ENCODE assay signal across 1 cellular context in the genomic region with DNA sequence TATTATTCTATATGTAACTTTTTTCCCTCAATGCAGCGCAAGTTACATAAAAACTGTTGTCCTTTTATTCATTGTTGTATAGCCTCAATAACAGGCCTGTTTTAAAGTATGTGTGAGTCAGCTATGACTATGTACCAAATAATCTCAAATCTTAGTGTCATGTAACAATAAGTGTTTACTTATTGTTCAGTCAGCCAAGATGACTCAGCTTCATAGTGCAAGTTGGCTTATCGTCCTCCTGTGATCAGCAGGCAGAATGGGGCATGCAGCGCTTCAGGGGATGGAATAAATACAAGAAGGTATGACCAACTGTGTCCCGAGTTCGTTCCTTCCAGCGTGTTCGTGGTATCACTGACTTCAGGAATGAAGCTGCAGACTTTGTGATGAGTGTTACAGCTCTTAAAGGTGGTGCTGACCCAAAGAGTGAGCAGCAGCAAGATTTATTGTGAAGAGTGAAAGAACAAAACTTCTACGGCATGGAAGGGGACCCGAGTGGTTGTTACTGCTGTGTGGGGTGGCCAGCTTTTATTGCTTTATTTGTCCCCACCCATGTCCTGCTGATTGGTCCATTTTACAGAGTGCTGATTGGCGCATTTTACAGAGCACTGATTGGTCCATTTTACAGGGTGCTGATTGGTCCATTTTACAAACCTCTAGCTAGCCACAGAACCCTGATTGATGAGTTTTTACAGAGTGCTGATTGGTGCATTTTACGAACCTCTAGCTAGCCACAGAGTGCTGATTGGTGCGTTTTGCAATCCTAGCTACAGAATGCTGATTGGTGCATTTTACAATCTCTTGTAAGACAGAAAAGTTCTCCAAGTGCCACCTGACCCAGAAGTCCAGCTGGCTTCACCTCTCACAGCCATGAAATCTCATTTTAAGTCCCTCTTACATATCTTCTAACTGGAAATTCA.
TF ChIP-seq lines count a peak whose summit lies in the region.

No MANE protein-coding gene starts in this region.

TF ChIP-seq in HEK293, 187 proteins besides CTCF, POLR2A, EP300 and RAD21 (continued from another document and continues in another):
- TF ChIP-seq, protein P1, sequence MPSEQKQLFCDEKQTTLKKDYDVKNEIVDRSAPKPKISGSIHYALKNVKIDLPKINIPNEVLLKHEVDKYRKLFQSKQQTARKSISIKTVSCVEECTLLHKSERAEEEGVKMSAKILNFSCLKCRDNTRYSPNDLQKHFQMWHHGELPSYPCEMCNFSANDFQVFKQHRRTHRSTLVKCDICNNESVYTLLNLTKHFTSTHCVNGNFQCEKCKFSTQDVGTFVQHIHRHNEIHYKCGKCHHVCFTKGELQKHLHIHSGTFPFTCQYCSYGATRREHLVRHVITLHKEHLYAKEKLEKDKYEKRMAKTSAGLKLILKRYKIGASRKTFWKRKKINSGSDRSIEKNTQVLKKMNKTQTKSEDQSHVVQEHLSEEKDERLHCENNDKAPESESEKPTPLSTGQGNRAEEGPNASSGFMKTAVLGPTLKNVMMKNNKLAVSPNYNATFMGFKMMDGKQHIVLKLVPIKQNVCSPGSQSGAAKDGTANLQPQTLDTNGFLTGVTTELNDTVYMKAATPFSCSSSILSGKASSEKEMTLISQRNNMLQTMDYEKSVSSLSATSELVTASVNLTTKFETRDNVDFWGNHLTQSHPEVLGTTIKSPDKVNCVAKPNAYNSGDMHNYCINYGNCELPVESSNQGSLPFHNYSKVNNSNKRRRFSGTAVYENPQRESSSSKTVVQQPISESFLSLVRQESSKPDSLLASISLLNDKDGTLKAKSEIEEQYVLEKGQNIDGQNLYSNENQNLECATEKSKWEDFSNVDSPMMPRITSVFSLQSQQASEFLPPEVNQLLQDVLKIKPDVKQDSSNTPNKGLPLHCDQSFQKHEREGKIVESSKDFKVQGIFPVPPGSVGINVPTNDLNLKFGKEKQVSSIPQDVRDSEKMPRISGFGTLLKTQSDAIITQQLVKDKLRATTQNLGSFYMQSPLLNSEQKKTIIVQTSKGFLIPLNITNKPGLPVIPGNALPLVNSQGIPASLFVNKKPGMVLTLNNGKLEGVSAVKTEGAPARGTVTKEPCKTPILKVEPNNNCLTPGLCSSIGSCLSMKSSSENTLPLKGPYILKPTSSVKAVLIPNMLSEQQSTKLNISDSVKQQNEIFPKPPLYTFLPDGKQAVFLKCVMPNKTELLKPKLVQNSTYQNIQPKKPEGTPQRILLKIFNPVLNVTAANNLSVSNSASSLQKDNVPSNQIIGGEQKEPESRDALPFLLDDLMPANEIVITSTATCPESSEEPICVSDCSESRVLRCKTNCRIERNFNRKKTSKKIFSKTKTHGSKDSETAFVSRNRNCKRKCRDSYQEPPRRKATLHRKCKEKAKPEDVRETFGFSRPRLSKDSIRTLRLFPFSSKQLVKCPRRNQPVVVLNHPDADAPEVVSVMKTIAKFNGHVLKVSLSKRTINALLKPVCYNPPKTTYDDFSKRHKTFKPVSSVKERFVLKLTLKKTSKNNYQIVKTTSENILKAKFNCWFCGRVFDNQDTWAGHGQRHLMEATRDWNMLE (tag by site-specific recombination; conservative IDR thresholded peaks at IDR 0.05; ENCODE audit: low read depth): 0 out of 2 replicates have a peak, but pooled peaks have one; percentile 43
- TF ChIP-seq ZNF23 (tag by site-specific recombination; IDR thresholded peaks at IDR 0.05; ENCODE audit: borderline replicate concordance): no peak
- TF ChIP-seq, protein P2, sequence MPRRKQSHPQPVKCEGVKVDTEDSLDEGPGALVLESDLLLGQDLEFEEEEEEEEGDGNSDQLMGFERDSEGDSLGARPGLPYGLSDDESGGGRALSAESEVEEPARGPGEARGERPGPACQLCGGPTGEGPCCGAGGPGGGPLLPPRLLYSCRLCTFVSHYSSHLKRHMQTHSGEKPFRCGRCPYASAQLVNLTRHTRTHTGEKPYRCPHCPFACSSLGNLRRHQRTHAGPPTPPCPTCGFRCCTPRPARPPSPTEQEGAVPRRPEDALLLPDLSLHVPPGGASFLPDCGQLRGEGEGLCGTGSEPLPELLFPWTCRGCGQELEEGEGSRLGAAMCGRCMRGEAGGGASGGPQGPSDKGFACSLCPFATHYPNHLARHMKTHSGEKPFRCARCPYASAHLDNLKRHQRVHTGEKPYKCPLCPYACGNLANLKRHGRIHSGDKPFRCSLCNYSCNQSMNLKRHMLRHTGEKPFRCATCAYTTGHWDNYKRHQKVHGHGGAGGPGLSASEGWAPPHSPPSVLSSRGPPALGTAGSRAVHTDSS (tag by site-specific recombination; IDR thresholded peaks at IDR 0.05): no peak
- peak; percentile 63 for TF ChIP-seq FEZF1 (tag by site-specific recombination; IDR thresholded peaks at IDR 0.05)
- TF ChIP-seq ZNF555 (tag by site-specific recombination; conservative IDR thresholded peaks at IDR 0.05): no peak
- TF ChIP-seq, protein P3, sequence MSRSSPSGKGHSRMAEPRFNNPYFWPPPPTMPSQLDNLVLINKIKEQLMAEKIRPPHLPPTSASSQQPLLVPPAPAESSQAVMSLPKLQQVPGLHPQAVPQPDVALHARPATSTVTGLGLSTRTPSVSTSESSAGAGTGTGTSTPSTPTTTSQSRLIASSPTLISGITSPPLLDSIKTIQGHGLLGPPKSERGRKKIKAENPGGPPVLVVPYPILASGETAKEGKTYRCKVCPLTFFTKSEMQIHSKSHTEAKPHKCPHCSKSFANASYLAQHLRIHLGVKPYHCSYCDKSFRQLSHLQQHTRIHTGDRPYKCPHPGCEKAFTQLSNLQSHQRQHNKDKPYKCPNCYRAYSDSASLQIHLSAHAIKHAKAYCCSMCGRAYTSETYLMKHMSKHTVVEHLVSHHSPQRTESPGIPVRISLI (tag by site-specific recombination; IDR thresholded peaks at IDR 0.05): no peak
- TF ChIP-seq ZBTB21 (tag by site-specific recombination; IDR thresholded peaks at IDR 0.05): peak; percentile 90
- no peak for TF ChIP-seq YY1 (tag by site-specific recombination; IDR thresholded peaks at IDR 0.05)
- TF ChIP-seq ZNF140 (tag by site-specific recombination; IDR thresholded peaks at IDR 0.05): no peak
- TF ChIP-seq ZNF391 (tag by site-specific recombination; IDR thresholded peaks at IDR 0.05; ENCODE audit: borderline replicate concordance, low read depth): no peak
- TF ChIP-seq ZNF76 (tag by site-specific recombination; IDR thresholded peaks at IDR 0.05; ENCODE audit: borderline replicate concordance, low read depth): no peak
- TF ChIP-seq, protein P4, sequence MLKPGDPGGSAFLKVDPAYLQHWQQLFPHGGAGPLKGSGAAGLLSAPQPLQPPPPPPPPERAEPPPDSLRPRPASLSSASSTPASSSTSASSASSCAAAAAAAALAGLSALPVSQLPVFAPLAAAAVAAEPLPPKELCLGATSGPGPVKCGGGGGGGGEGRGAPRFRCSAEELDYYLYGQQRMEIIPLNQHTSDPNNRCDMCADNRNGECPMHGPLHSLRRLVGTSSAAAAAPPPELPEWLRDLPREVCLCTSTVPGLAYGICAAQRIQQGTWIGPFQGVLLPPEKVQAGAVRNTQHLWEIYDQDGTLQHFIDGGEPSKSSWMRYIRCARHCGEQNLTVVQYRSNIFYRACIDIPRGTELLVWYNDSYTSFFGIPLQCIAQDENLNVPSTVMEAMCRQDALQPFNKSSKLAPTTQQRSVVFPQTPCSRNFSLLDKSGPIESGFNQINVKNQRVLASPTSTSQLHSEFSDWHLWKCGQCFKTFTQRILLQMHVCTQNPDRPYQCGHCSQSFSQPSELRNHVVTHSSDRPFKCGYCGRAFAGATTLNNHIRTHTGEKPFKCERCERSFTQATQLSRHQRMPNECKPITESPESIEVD (tag by site-specific recombination; IDR thresholded peaks at IDR 0.05): peak; percentile 45; the same call in 1 of the 2 replicates
- TF ChIP-seq ZNF416 (tag by site-specific recombination; IDR thresholded peaks at IDR 0.05): no peak
- no peak for TF ChIP-seq ZNF544 (tag by site-specific recombination; IDR thresholded peaks at IDR 0.05)
- no peak for TF ChIP-seq ZBTB8A (tag by site-specific recombination; IDR thresholded peaks at IDR 0.05)
- no peak for TF ChIP-seq ZNF121 (tag by site-specific recombination; IDR thresholded peaks at IDR 0.05)
- no peak for TF ChIP-seq ZNF311 (tag by site-specific recombination; IDR thresholded peaks at IDR 0.05; ENCODE audit: borderline replicate concordance)
- TF ChIP-seq ZNF701 (tag by site-specific recombination; IDR thresholded peaks at IDR 0.05): no peak
- no peak for TF ChIP-seq ZNF501 (tag by site-specific recombination; IDR thresholded peaks at IDR 0.05)
- TF ChIP-seq KLF9 (tag by site-specific recombination; IDR thresholded peaks at IDR 0.05; ENCODE audit: low read depth): no peak
- TF ChIP-seq ZNF354C (tag by site-specific recombination; IDR thresholded peaks at IDR 0.05; ENCODE audit: borderline replicate concordance, low read depth): no peak
- TF ChIP-seq ZNF350 (tag by site-specific recombination; IDR thresholded peaks at IDR 0.05): no peak
- TF ChIP-seq, protein P5, sequence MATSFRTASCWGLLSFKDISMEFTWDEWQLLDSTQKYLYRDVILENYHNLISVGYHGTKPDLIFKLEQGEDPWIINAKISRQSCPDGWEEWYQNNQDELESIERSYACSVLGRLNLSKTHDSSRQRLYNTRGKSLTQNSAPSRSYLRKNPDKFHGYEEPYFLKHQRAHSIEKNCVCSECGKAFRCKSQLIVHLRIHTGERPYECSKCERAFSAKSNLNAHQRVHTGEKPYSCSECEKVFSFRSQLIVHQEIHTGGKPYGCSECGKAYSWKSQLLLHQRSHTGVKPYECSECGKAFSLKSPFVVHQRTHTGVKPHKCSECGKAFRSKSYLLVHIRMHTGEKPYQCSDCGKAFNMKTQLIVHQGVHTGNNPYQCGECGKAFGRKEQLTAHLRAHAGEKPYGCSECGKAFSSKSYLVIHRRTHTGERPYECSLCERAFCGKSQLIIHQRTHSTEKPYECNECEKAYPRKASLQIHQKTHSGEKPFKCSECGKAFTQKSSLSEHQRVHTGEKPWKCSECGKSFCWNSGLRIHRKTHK (tag by site-specific recombination; IDR thresholded peaks at IDR 0.05): no peak
- peak; percentile 81 for TF ChIP-seq SP7 (tag by site-specific recombination; IDR thresholded peaks at IDR 0.05)
- TF ChIP-seq ZNF624 (tag by site-specific recombination; IDR thresholded peaks at IDR 0.05): no peak
- no peak for TF ChIP-seq ZNF146 (tag by site-specific recombination; IDR thresholded peaks at IDR 0.05)
- no peak for TF ChIP-seq OVOL3 (tag by site-specific recombination; IDR thresholded peaks at IDR 0.05)
- TF ChIP-seq ZNF133 (tag by site-specific recombination; IDR thresholded peaks at IDR 0.05): no peak
- TF ChIP-seq TRIM28 (IDR thresholded peaks at IDR 0.05; ENCODE audit: borderline replicate concordance, low read length): peak; percentile 10; the same call in 1 of the 2 replicates
- TF ChIP-seq, protein P6, sequence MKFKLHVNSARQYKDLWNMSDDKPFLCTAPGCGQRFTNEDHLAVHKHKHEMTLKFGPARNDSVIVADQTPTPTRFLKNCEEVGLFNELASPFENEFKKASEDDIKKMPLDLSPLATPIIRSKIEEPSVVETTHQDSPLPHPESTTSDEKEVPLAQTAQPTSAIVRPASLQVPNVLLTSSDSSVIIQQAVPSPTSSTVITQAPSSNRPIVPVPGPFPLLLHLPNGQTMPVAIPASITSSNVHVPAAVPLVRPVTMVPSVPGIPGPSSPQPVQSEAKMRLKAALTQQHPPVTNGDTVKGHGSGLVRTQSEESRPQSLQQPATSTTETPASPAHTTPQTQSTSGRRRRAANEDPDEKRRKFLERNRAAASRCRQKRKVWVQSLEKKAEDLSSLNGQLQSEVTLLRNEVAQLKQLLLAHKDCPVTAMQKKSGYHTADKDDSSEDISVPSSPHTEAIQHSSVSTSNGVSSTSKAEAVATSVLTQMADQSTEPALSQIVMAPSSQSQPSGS (tag by site-specific recombination; IDR thresholded peaks at IDR 0.05; ENCODE audit: low read depth): no peak
- TF ChIP-seq IKZF3 (tag by site-specific recombination; IDR thresholded peaks at IDR 0.05): no peak
- TF ChIP-seq, protein P7, sequence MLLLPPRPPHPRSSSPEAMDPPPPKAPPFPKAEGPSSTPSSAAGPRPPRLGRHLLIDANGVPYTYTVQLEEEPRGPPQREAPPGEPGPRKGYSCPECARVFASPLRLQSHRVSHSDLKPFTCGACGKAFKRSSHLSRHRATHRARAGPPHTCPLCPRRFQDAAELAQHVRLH (tag by site-specific recombination; IDR thresholded peaks at IDR 0.05): no peak
- no peak for TF ChIP-seq ZXDB (tag by site-specific recombination; IDR thresholded peaks at IDR 0.05)
- no peak for TF ChIP-seq OSR2 (tag by site-specific recombination; IDR thresholded peaks at IDR 0.05)
- TF ChIP-seq, protein P8, sequence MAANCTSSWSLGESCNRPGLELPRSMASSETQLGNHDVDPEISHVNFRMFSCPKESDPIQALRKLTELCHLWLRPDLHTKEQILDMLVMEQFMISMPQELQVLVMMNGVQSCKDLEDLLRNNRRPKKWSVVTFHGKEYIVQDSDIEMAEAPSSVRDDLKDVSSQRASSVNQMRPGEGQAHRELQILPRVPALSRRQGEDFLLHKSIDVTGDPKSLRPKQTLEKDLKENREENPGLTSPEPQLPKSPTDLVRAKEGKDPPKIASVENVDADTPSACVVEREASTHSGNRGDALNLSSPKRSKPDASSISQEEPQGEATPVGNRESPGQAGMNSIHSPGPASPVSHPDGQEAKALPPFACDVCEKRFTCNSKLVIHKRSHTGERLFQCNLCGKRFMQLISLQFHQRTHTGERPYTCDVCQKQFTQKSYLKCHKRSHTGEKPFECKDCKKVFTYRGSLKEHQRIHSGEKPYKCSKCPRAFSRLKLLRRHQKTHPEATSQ (tag by site-specific recombination; IDR thresholded peaks at IDR 0.05): no peak
- TF ChIP-seq ZNF629 (tag by site-specific recombination; IDR thresholded peaks at IDR 0.05): peak; percentile 94
- no peak for TF ChIP-seq ZNF529 (tag by site-specific recombination; IDR thresholded peaks at IDR 0.05; ENCODE audit: insufficient replicate concordance)
- no peak for TF ChIP-seq SALL2 (tag by site-specific recombination; IDR thresholded peaks at IDR 0.05; ENCODE audit: borderline replicate concordance)
- TF ChIP-seq, protein P9, sequence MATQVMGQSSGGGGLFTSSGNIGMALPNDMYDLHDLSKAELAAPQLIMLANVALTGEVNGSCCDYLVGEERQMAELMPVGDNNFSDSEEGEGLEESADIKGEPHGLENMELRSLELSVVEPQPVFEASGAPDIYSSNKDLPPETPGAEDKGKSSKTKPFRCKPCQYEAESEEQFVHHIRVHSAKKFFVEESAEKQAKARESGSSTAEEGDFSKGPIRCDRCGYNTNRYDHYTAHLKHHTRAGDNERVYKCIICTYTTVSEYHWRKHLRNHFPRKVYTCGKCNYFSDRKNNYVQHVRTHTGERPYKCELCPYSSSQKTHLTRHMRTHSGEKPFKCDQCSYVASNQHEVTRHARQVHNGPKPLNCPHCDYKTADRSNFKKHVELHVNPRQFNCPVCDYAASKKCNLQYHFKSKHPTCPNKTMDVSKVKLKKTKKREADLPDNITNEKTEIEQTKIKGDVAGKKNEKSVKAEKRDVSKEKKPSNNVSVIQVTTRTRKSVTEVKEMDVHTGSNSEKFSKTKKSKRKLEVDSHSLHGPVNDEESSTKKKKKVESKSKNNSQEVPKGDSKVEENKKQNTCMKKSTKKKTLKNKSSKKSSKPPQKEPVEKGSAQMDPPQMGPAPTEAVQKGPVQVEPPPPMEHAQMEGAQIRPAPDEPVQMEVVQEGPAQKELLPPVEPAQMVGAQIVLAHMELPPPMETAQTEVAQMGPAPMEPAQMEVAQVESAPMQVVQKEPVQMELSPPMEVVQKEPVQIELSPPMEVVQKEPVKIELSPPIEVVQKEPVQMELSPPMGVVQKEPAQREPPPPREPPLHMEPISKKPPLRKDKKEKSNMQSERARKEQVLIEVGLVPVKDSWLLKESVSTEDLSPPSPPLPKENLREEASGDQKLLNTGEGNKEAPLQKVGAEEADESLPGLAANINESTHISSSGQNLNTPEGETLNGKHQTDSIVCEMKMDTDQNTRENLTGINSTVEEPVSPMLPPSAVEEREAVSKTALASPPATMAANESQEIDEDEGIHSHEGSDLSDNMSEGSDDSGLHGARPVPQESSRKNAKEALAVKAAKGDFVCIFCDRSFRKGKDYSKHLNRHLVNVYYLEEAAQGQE (tag by site-specific recombination; IDR thresholded peaks at IDR 0.05): no peak
